In the genomic region with DNA sequence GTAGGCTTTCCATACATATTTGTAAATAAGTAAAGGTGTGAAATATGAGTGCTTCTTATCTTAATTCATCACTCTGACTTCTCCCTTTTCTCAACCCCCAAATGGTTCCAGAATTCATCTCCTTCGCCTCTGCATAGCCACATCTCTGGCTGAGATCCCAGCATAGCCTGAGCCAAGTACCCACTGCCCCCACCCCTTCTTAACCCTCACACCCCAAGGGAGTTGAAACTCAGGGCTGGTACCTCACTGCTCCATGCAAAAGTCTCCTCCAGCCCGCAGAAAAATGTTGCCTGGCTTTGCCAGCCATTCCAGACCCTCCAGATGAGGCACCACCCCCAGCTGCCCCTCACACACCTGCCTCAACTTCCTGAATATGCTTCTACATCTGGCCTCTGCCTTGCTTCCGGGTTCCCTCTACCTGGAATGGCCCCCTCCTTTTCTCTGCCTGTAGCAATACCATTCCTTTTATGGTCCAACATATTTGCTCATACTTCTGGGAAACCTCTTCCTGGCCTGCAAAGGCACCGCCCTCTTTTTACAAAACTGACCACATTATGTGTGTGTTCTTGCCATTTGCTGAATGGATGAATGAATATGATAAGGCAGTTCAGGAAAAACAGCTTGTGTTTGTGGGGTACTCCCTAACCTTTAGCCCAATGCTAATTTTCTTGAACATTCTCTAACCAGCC, we compare ENCODE assay signal across 13 cellular contexts.
DNase-seq lines count a peak whose midpoint lies in the region; ATAC-seq and TF ChIP-seq lines count a peak whose summit lies in the region.
"Had no signal": no experiment of that assay in that cellular context is flagged by ENCODE, and none has a peak within 500 bp of the region (broad histone marks: within the 10 kb centered on the region; RNA-seq: fewer than 3 reads in every experiment).

No MANE protein-coding gene starts in this region.

- no peaks in the 10 kb centered on the region for H3K4me1 Mint-ChIP-seq in CD8-positive, alpha-beta memory T cell
- H3K4me1 Mint-ChIP-seq in osteocyte (ENCODE audit: unreplicated experiment) = no peaks in the 10 kb centered on the region

- WGBS in gastroesophageal sphincter (ENCODE audit: low coverage in 1 of 2), 2 donors = 36 to 44% methylated on average over 2 to 4 of the region's 4 CpGs

- no peaks in the 10 kb centered on the region for H3K36me3 Mint-ChIP-seq in CD8-positive, alpha-beta memory T cell
- no peaks in the 10 kb centered on the region for H3K36me3 Mint-ChIP-seq in osteocyte (ENCODE audit: unreplicated experiment)
- H3K36me3 Mint-ChIP-seq: activated CD4-positive, alpha-beta memory T cell treated with anti-CD3 and anti-CD28 coated beads for 36 hours; CD8-positive, alpha-beta T cell had no signal

- POLR2A ChIA-PET in CD8-positive, alpha-beta memory T cell (lab: Charles Lee) = no interaction called here

- H3K27me3 Mint-ChIP-seq in CD8-positive, alpha-beta memory T cell = peaks cover 6 to 13% of the 10 kb centered on the region in 2 donors
- H3K27me3 Mint-ChIP-seq in osteocyte (ENCODE audit: unreplicated experiment) = no peaks in the 10 kb centered on the region

- intact Hi-C loops in posterior cingulate gyrus (cut with DNase I) = no loop called here

- TF ChIP-seq EP300 in gastroesophageal sphincter (IDR thresholded peaks at IDR 0.05) = no peak

- no peak overlapping the region for H3K9ac ChIP-seq in rectal smooth muscle tissue (ENCODE audit: low read length)

- H3K4me3 ChIP-seq in gastroesophageal sphincter (no peak overlapping the region), rectal smooth muscle tissue (ENCODE audit: low read length) (no peak overlapping the region)
- H3K4me3 ChIP-seq in CD8-positive, alpha-beta memory T cell (ENCODE audit: low read length) = no peak overlapping the region

- H3K27ac Mint-ChIP-seq in CD8-positive, alpha-beta memory T cell = no peak overlapping the region
- H3K27ac Mint-ChIP-seq in osteocyte (ENCODE audit: unreplicated experiment) = no peak overlapping the region
- H3K27ac Mint-ChIP-seq: activated CD4-positive, alpha-beta memory T cell treated with anti-CD3 and anti-CD28 coated beads for 36 hours; CD8-positive, alpha-beta T cell; T-helper 1 cell treated with Interleukin-12 subunit alpha and Interleukin-12 subunit beta and Interleukin-4 antibody, amounts not matched to agents 30 μg/mL and 1 μg/mL, for 36 hours had no signal

- CTCF ChIA-PET in CD8-positive, alpha-beta memory T cell (lab: Charles Lee) = no interaction called here

- H3K27ac ChIP-seq in gastroesophageal sphincter (peak overlapping the region in 2 of 4 donors; percentile 41 to 46), rectal smooth muscle tissue (ENCODE audit: low read depth, low read length) (peak overlapping the region; percentile 62)
- no peak overlapping the region for H3K27ac ChIP-seq in CD8-positive, alpha-beta memory T cell (ENCODE audit: low read depth, low read length)

- peak; percentile 50 for ATAC-seq in gastroesophageal sphincter
- ATAC-seq: CD8-positive, alpha-beta T cell had no signal

- peaks cover 0 to 2% (median 0%) of the 10 kb centered on the region in 5 donors for H3K9me3 Mint-ChIP-seq in CD8-positive, alpha-beta memory T cell
- H3K9me3 Mint-ChIP-seq in osteocyte (ENCODE audit: unreplicated experiment) = no peaks in the 10 kb centered on the region
- H3K9me3 Mint-ChIP-seq: activated CD4-positive, alpha-beta memory T cell treated with anti-CD3 and anti-CD28 coated beads for 36 hours; CD8-positive, alpha-beta T cell; T-helper 1 cell treated with Interleukin-12 subunit alpha and Interleukin-12 subunit beta and Interleukin-4 antibody, amounts not matched to agents 30 μg/mL and 1 μg/mL, for 36 hours had no signal

- TF ChIP-seq POLR2A in gastroesophageal sphincter (IDR thresholded peaks at IDR 0.05) = no peak

- TF ChIP-seq CTCF in gastroesophageal sphincter (IDR thresholded peaks at IDR 0.05) = no peak
- no peak for TF ChIP-seq CTCF in osteocyte (IDR thresholded peaks at IDR 0.05)

- H3K36me3 ChIP-seq in gastroesophageal sphincter = no peaks in the 10 kb centered on the region
- no peaks in the 10 kb centered on the region for H3K36me3 ChIP-seq in rectal smooth muscle tissue (ENCODE audit: control insufficient read depth, insufficient read depth, low read length)
- no peaks in the 10 kb centered on the region for H3K36me3 ChIP-seq in CD8-positive, alpha-beta memory T cell (ENCODE audit: insufficient read depth, low read length)

- H3K27me3 ChIP-seq in gastroesophageal sphincter (peaks cover 8% of the 10 kb centered on the region), rectal smooth muscle tissue (ENCODE audit: control insufficient read depth, insufficient read depth, low read length) (no peaks in the 10 kb centered on the region)
- no peaks in the 10 kb centered on the region for H3K27me3 ChIP-seq in CD8-positive, alpha-beta memory T cell (ENCODE audit: insufficient read depth, low read length, poor library complexity, severe bottlenecking)

- no peaks in the 10 kb centered on the region for H3K9me3 ChIP-seq in gastroesophageal sphincter
- no peaks in the 10 kb centered on the region for H3K9me3 ChIP-seq in CD8-positive, alpha-beta memory T cell (ENCODE audit: low read length)

- H3K4me3 Mint-ChIP-seq in CD8-positive, alpha-beta memory T cell = no peak overlapping the region
- H3K4me3 Mint-ChIP-seq in osteocyte (ENCODE audit: unreplicated experiment) = no peak overlapping the region
- H3K4me3 Mint-ChIP-seq: activated CD4-positive, alpha-beta memory T cell treated with anti-CD3 and anti-CD28 coated beads for 36 hours; CD8-positive, alpha-beta T cell; T-helper 1 cell treated with Interleukin-12 subunit alpha and Interleukin-12 subunit beta and Interleukin-4 antibody, amounts not matched to agents 30 μg/mL and 1 μg/mL, for 36 hours had no signal

- H3K4me1 ChIP-seq in gastroesophageal sphincter (peaks cover 0 to 26% (median 0%) of the 10 kb centered on the region in 3 donors), rectal smooth muscle tissue (ENCODE audit: control insufficient read depth, insufficient read depth, low read length) (peaks cover 13% of the 10 kb centered on the region)
- no peaks in the 10 kb centered on the region for H3K4me1 ChIP-seq in CD8-positive, alpha-beta memory T cell (ENCODE audit: insufficient read depth, low read length)

- DNase-seq in Daoy (ENCODE audit: low read depth) (peak; percentile 6), NCI-H69 (lab: John Stamatoyannopoulos, UW) (peak; percentile 70), posterior cingulate gyrus (no peak), osteocyte (ENCODE audit: extremely low spot score, unreplicated experiment) (no peak)
- DNase-seq in CD8-positive, alpha-beta memory T cell = no peak
- DNase-seq: activated CD4-positive, alpha-beta memory T cell treated with anti-CD3 and anti-CD28 coated beads for 36 hours; activated naive CD4-positive, alpha-beta T cell; CD8-positive, alpha-beta T cell; stimulated activated CD4-positive, alpha-beta T cell treated with anti-CD3 and anti-CD28 coated beads, Interleukin-2, amount 100 ng/mL, for 48 hours; stimulated activated naive CD4-positive, alpha-beta T cell treated with Interleukin-2 at 50 U/mL for 16 hours had no signal

Comparison
In these comparisons a context has a peak if more than half of its experiments do, and no peak if none do; other contexts are left out.
1. DNase-seq: peak in Daoy (single experiment) and NCI-H69 (single experiment); none in CD8-positive, alpha-beta memory T cell (0 of 5), posterior cingulate gyrus (0 of 10) and osteocyte (single experiment).